8 cellular contexts compared by ENCODE assay signal in genomic region chr11:65504671-65505433, GRCh38.
DNase-seq lines count a peak whose midpoint lies in the region; ATAC-seq and TF ChIP-seq lines count a peak whose summit lies in the region.

No MANE protein-coding gene starts in this region.

- H3K27me3 Mint-ChIP-seq in activated naive CD4-positive, alpha-beta T cell treated with anti-CD3 and anti-CD28 coated beads, Interleukin-2, amount 10 ng/mL, durations not matched to agents 7 days and 5 days = no peaks in the 10 kb centered on the region

- H3K9ac ChIP-seq in adipocyte (ENCODE audit: low read length) = peak overlapping the region; percentile 98

- H3K27me3 ChIP-seq in adipocyte (replicated peaks; ENCODE audit: control insufficient read depth, insufficient read depth, low read length) (no peaks in the 10 kb centered on the region), layer of hippocampus (ENCODE audit: control insufficient read depth, insufficient read depth, low read length) (no peaks in the 10 kb centered on the region), tibial artery (no peaks in the 10 kb centered on the region)

- ATAC-seq in HG02885 (IDR thresholded peaks at IDR 0.05; ENCODE audit: poor library complexity, unreplicated experiment) (no peak), GM21381 (IDR thresholded peaks at IDR 0.05; ENCODE audit: unreplicated experiment) (no peak), HG03342 (IDR thresholded peaks at IDR 0.05; ENCODE audit: unreplicated experiment) (no peak)

- peak overlapping the region; percentile 83 for H3K27ac Mint-ChIP-seq in activated naive CD4-positive, alpha-beta T cell treated with anti-CD3 and anti-CD28 coated beads, Interleukin-2, amount 10 ng/mL, durations not matched to agents 7 days and 5 days

- no peak overlapping the region for H3K4me3 Mint-ChIP-seq in activated naive CD4-positive, alpha-beta T cell treated with anti-CD3 and anti-CD28 coated beads, Interleukin-2, amount 10 ng/mL, durations not matched to agents 7 days and 5 days

- TF ChIP-seq CTCF in tibial artery (IDR thresholded peaks at IDR 0.05) = no peak

- H3K9me3 ChIP-seq in adipocyte (ENCODE audit: control insufficient read depth, low read length) (peaks cover 11% of the 10 kb centered on the region), tibial artery (no peaks in the 10 kb centered on the region)

- H3K4me1 Mint-ChIP-seq in activated naive CD4-positive, alpha-beta T cell treated with anti-CD3 and anti-CD28 coated beads, Interleukin-2, amount 10 ng/mL, durations not matched to agents 7 days and 5 days = peaks cover 45% of the 10 kb centered on the region

- H3K36me3 ChIP-seq in adipocyte (ENCODE audit: control insufficient read depth, insufficient read depth, low read length, severe bottlenecking) (peaks cover 67% of the 10 kb centered on the region), tibial artery (peaks cover 61 to 66% (median 65%) of the 10 kb centered on the region in 3 donors)

- CTCF ChIA-PET in activated naive CD4-positive, alpha-beta T cell treated with anti-CD3 and anti-CD28 coated beads, Interleukin-2, amount 10 ng/mL, durations not matched to agents 7 days and 5 days (lab: Charles Lee) = interaction anchor here (0.6 to 10.5 kb wide), 4 partner anchors 33 to 87 kb away, joined by 3 to 145 read pairs (median 6); no protein-coding TSS in a partner anchor

- DNase-seq in activated naive CD4-positive, alpha-beta T cell treated with anti-CD3 and anti-CD28 coated beads, Interleukin-2, amount 10 ng/mL, durations not matched to agents 7 days and 5 days = no peak
- no peak for DNase-seq in activated naive CD4-positive, alpha-beta T cell treated with Interleukin-2 at 50 U/mL for 16 hours
- peak; percentile 45 for DNase-seq in adipocyte (ENCODE audit: low read depth)
- peak in 1 of 2 donors; percentile 55 for DNase-seq in tibial artery

- H3K4me1 ChIP-seq in adipocyte (ENCODE audit: control insufficient read depth, insufficient read depth, low read length) (no peaks in the 10 kb centered on the region), tibial artery (peaks cover 0 to 41% (median 14%) of the 10 kb centered on the region in 4 donors)

- peaks cover 38% of the 10 kb centered on the region for H3K36me3 Mint-ChIP-seq in activated naive CD4-positive, alpha-beta T cell treated with anti-CD3 and anti-CD28 coated beads, Interleukin-2, amount 10 ng/mL, durations not matched to agents 7 days and 5 days

- intact Hi-C loops in tibial artery (cut with DNase I; ENCODE audit: low total_unique reads) = loop anchor here (5.0 kb wide), 1 partner anchor 33 kb away; no protein-coding TSS in a partner anchor

- H3K4me3 ChIP-seq in adipocyte (ENCODE audit: low read length) (peak overlapping the region; percentile 90), tibial artery (peak overlapping the region; percentile 74 to 86)

- no peaks in the 10 kb centered on the region for H3K9me3 Mint-ChIP-seq in activated naive CD4-positive, alpha-beta T cell treated with anti-CD3 and anti-CD28 coated beads, Interleukin-2, amount 10 ng/mL, durations not matched to agents 7 days and 5 days

- H3K27ac ChIP-seq in layer of hippocampus (ENCODE audit: low read depth, low read length) (peak overlapping the region; percentile 84), tibial artery (peak overlapping the region; percentile 99)
